In genomic region chrX:1434871-1435240, GRCh38 we compare ENCODE assay signal across 31 cellular contexts.
"Had no signal": no experiment of that assay in that cellular context is flagged by ENCODE, and none has a peak within 500 bp of the region (broad histone marks: within the 10 kb centered on the region; RNA-seq: fewer than 3 reads in every experiment).

No MANE protein-coding gene starts in this region.

- H3K4me3 ChIP-seq: body of pancreas, colonic mucosa, esophagus squamous epithelium, heart right ventricle, right lobe of liver, thyroid gland, upper lobe of right lung had no signal

- H3K9me3 ChIP-seq: body of pancreas, colonic mucosa, esophagus squamous epithelium, heart right ventricle, neutrophil, right lobe of liver, thyroid gland, upper lobe of right lung had no signal

- H3K9me3 Mint-ChIP-seq: stimulated activated memory B cell treated with anti-CD40 and anti-IgM and Interleukin-4, amounts not matched to agents 10 μg/mL and 1 μg/mL and 100 μg/mL, for 72 hours; T-helper 1 cell treated with Interleukin-12 subunit alpha and Interleukin-12 subunit beta and Interleukin-4 antibody, amounts not matched to agents 30 μg/mL and 1 μg/mL, for 36 hours had no signal

- H3K4me3 Mint-ChIP-seq: activated naive CD8-positive, alpha-beta T cell; activated T-cell treated with anti-CD3 and anti-CD28 coated beads, Interleukin-2, amount 50 U/mL, for 24 hours; mesothelial cell of epicardium; naive B cell; nephron progenitor cell; stimulated activated memory B cell treated with anti-CD40 and anti-IgM and Interleukin-4, amounts not matched to agents 10 μg/mL and 1 μg/mL and 100 μg/mL, for 72 hours; stimulated activated naive CD8-positive, alpha-beta T cell treated with anti-CD3 and anti-CD28 coated beads, Interleukin-15, amount 100 ng/mL, for 72 hours; T-helper 1 cell treated with Interleukin-12 subunit alpha and Interleukin-12 subunit beta and Interleukin-4 antibody, amounts not matched to agents 30 μg/mL and 1 μg/mL, for 36 hours had no signal

- H3K4me1 Mint-ChIP-seq: mesothelial cell of epicardium; nephron progenitor cell; stimulated activated memory B cell treated with anti-CD40 and anti-IgM and Interleukin-4, amounts not matched to agents 10 μg/mL and 1 μg/mL and 100 μg/mL, for 72 hours; stimulated activated naive CD8-positive, alpha-beta T cell treated with anti-CD3 and anti-CD28 coated beads, Interleukin-15, amount 100 ng/mL, for 72 hours had no signal

- H3K27me3 Mint-ChIP-seq: activated naive CD8-positive, alpha-beta T cell; activated T-cell treated with anti-CD3 and anti-CD28 coated beads, Interleukin-2, amount 50 U/mL, for 24 hours; naive B cell; progenitor cell of endocrine pancreas; stimulated activated memory B cell treated with anti-CD40 and anti-IgM and Interleukin-4, amounts not matched to agents 10 μg/mL and 1 μg/mL and 100 μg/mL, for 72 hours; stimulated activated naive CD8-positive, alpha-beta T cell treated with anti-CD3 and anti-CD28 coated beads, Interleukin-15, amount 100 ng/mL, for 72 hours had no signal

- DNase-seq: activated CD8-positive, alpha-beta memory T cell treated with anti-CD3 and anti-CD28 coated beads for 24 hours; activated T-cell treated with anti-CD3 and anti-CD28 coated beads, Interleukin-2, amount 50 U/mL, for 24 hours; anterior cingulate cortex; body of pancreas; colonic mucosa; effector CD8-positive, alpha-beta T cell; esophagus squamous epithelium; foreskin melanocyte; heart right ventricle; naive B cell; nephron progenitor cell; small intestine; stimulated activated CD4-positive, alpha-beta T cell treated with anti-CD3 and anti-CD28 coated beads, Interleukin-1b, Interleukin-23, amount 100 ng/mL, for 48 hours; stimulated activated CD4-positive, alpha-beta T cell treated with anti-CD3 and anti-CD28 coated beads, Interleukin-4, amount 100 ng/mL, for 4 hours; stimulated activated CD8-positive, alpha-beta memory T cell treated with anti-CD3 and anti-CD28 coated beads, Interleukin-4, amount 100 ng/mL, for 48 hours; stimulated activated naive CD8-positive, alpha-beta T cell treated with anti-CD3 and anti-CD28 coated beads, Interleukin-15, amount 100 ng/mL, for 72 hours; substantia nigra; SW 1271; T1000; thyroid gland had no signal

- H3K27ac ChIP-seq: body of pancreas, colonic mucosa, epithelial cell of prostate, esophagus squamous epithelium, heart right ventricle, neutrophil, right lobe of liver, thyroid gland, upper lobe of right lung, WERI-Rb-1 had no signal

- ATAC-seq: activated CD4-positive, CD25-positive, alpha-beta regulatory T cell treated with anti-CD3 and anti-CD28 coated beads, Interleukin-2, amount 50 U/mL, for 24 hours; body of pancreas; right lobe of liver; stimulated activated memory B cell treated with anti-CD40 and anti-IgM and Interleukin-4, amounts not matched to agents 10 μg/mL and 1 μg/mL and 100 μg/mL, for 72 hours; stimulated activated naive CD8-positive, alpha-beta T cell treated with anti-CD3 and anti-CD28 coated beads, Interleukin-15, amount 100 ng/mL, for 72 hours had no signal

- H3K4me1 ChIP-seq: body of pancreas, colonic mucosa, esophagus squamous epithelium, heart right ventricle, thyroid gland, upper lobe of right lung had no signal

- H3K27me3 ChIP-seq: body of pancreas, colonic mucosa, esophagus squamous epithelium, heart right ventricle, neutrophil, right lobe of liver, thyroid gland, upper lobe of right lung had no signal

- H3K36me3 ChIP-seq: colonic mucosa had no signal

- H3K27ac Mint-ChIP-seq: activated naive CD8-positive, alpha-beta T cell; activated T-cell treated with anti-CD3 and anti-CD28 coated beads, Interleukin-2, amount 50 U/mL, for 24 hours; mesothelial cell of epicardium; nephron progenitor cell; progenitor cell of endocrine pancreas; stimulated activated memory B cell treated with anti-CD40 and anti-IgM and Interleukin-4, amounts not matched to agents 10 μg/mL and 1 μg/mL and 100 μg/mL, for 72 hours; stimulated activated naive CD8-positive, alpha-beta T cell treated with anti-CD3 and anti-CD28 coated beads, Interleukin-15, amount 100 ng/mL, for 72 hours; T-helper 1 cell treated with Interleukin-12 subunit alpha and Interleukin-12 subunit beta and Interleukin-4 antibody, amounts not matched to agents 30 μg/mL and 1 μg/mL, for 36 hours had no signal
